ENCODE assay signal across 1 cellular context in genomic region chr11:46912526-46913150, GRCh38.
TF ChIP-seq lines count a peak whose summit lies in the region.

No MANE protein-coding gene starts in this region.

TF ChIP-seq in H1, 55 proteins besides CTCF, POLR2A, EP300 and RAD21:
- no peak for TF ChIP-seq FOSL1 (IDR thresholded peaks at IDR 0.05; ENCODE audit: insufficient read depth, low read depth, low read length)
- TF ChIP-seq PHF8 (conservative IDR thresholded peaks at IDR 0.05; ENCODE audit: low read depth, low read length), result 0 out of 2 replicates have a peak, but pooled peaks have one; percentile 12
- TF ChIP-seq TAF7 (optimal IDR thresholded peaks at IDR 0.05; ENCODE audit: borderline replicate concordance, low read depth, low read length), result peak; percentile 90
- TF ChIP-seq BRCA1 (IDR thresholded peaks at IDR 0.05; ENCODE audit: low read depth, low read length), result no peak
- peak; percentile 58 for TF ChIP-seq ASH2L (IDR thresholded peaks at IDR 0.05; ENCODE audit: low read length)
- no peak; the same call in 1 of the 2 replicates for TF ChIP-seq POLR2AphosphoS5 (IDR thresholded peaks at IDR 0.05; ENCODE audit: low read depth, low read length)
- TF ChIP-seq USF2 (IDR thresholded peaks at IDR 0.05; ENCODE audit: low read length), result no peak
- TF ChIP-seq RBBP5 (IDR thresholded peaks at IDR 0.05; ENCODE audit: borderline replicate concordance, low read depth, low read length), result peak; percentile 70
- no peak for TF ChIP-seq MAFK (IDR thresholded peaks at IDR 0.05; ENCODE audit: low read depth, low read length)
- TF ChIP-seq ATF3 (IDR thresholded peaks at IDR 0.05; ENCODE audit: insufficient read depth, low read depth, low read length), result no peak
- no peak for TF ChIP-seq SRF (IDR thresholded peaks at IDR 0.05; ENCODE audit: low read depth, low read length)
- TF ChIP-seq EZH2 (IDR thresholded peaks at IDR 0.05; ENCODE audit: low read depth, low read length, severe bottlenecking), result no peak
- peak; percentile 57; the same call in 1 of the 2 replicates for TF ChIP-seq CHD2 (IDR thresholded peaks at IDR 0.05; ENCODE audit: low read length)
- TF ChIP-seq CEBPB (IDR thresholded peaks at IDR 0.05; ENCODE audit: low read depth, low read length), result no peak
- peak in 1 of 2 experiments; percentile 95; a peak in 2 of 4 replicates for TF ChIP-seq HDAC2 (IDR thresholded peaks at IDR 0.05; ENCODE audit: borderline replicate concordance in 1 of 2, low read depth in 2 of 2, low read length in 2 of 2)
- peak; percentile 58 for TF ChIP-seq SAP30 (IDR thresholded peaks at IDR 0.05; ENCODE audit: insufficient read depth, insufficient replicate concordance, low read length)
- 0 out of 2 replicates have a peak, but pooled peaks have one; percentile 33 for TF ChIP-seq SP1 (IDR thresholded peaks at IDR 0.05; ENCODE audit: low read depth, low read length)
- peak; percentile 84 for TF ChIP-seq MAX (IDR thresholded peaks at IDR 0.05)
- TF ChIP-seq TAF1 (IDR thresholded peaks at IDR 0.05; ENCODE audit: low read depth, low read length), result peak; percentile 37; the same call in 1 of the 2 replicates
- no peak for TF ChIP-seq KDM1A (IDR thresholded peaks at IDR 0.05; ENCODE audit: borderline replicate concordance, low read length)
- peak in 1 of 2 experiments; percentile 88; a peak in 2 of 4 replicates for TF ChIP-seq SIN3A (conservative IDR thresholded peaks at IDR 0.05 in 1 of 2, IDR thresholded peaks at IDR 0.05 in 1 of 2; ENCODE audit: low read depth in 1 of 2, low read length in 2 of 2)
- no peak for TF ChIP-seq SUZ12 (IDR thresholded peaks at IDR 0.05; ENCODE audit: low read length)
- peak; percentile 54; the same call in 1 of the 2 replicates for TF ChIP-seq TBP (IDR thresholded peaks at IDR 0.05; ENCODE audit: low read depth, low read length)
